ENCODE assay signal across 21 cellular contexts in the genomic region with DNA sequence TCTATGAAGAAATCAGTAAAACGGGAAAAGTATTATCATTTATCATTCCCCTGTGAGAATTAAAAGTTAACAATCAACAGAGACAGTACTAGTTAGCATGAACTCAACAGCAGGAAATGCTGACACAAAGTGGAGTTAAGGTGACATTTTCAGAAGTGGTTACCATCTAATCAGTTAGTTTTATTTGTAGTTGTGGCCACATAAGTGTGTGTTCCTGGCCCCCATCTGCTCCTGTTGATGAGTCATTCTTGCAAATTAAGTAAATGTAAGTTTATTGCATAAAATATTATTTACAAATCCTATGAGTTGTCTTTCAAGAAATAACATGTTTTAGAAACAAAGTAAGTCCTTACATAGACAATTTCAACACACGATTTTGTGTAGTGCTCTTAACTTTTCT. TPM values are rescaled to one million over a fixed set of nuclear protein-coding genes. Genes with fewer than 3 reads are reported as not detected.
DNase-seq lines count a peak whose midpoint lies in the region; ATAC-seq and TF ChIP-seq lines count a peak whose summit lies in the region.
"Had no signal": no experiment of that assay in that cellular context is flagged by ENCODE, and none has a peak within 500 bp of the region (broad histone marks: within the 10 kb centered on the region; RNA-seq: fewer than 3 reads in every experiment).

No MANE protein-coding gene starts in this region.

- no peaks in the 10 kb centered on the region for H3K36me3 ChIP-seq in SK-N-MC (ENCODE audit: insufficient read depth, low read length)

- H3K4me1 Mint-ChIP-seq in natural killer cell treated with Interleukin-12 subunit alpha and Interleukin-12 subunit beta and Interleukin-15 and Interleukin-18, amount 100 ng/mL, for 72 hours (ENCODE audit: low read depth in 2 of 2), result peaks cover 18 to 40% of the 10 kb centered on the region in 2 donors
- peaks cover 4% of the 10 kb centered on the region for H3K4me1 Mint-ChIP-seq in nephron progenitor cell
- H3K4me1 Mint-ChIP-seq: B cell, IgD-negative memory B cell had no signal

- no peaks in the 10 kb centered on the region for H3K27me3 Mint-ChIP-seq in natural killer cell treated with Interleukin-12 subunit alpha and Interleukin-12 subunit beta and Interleukin-15 and Interleukin-18, amount 100 ng/mL, for 72 hours
- H3K27me3 Mint-ChIP-seq in nephron progenitor cell (ENCODE audit: low read depth, poor library complexity), result peaks cover 4% of the 10 kb centered on the region
- H3K27me3 Mint-ChIP-seq: B cell; CD4-positive, alpha-beta T cell; IgD-negative memory B cell had no signal

- ATAC-seq in natural killer cell treated with Interleukin-12 subunit alpha and Interleukin-12 subunit beta and Interleukin-15 and Interleukin-18, amount 100 ng/mL, for 72 hours, result peak; percentile 64 to 67

- H3K4me3 Mint-ChIP-seq in natural killer cell treated with Interleukin-12 subunit alpha and Interleukin-12 subunit beta and Interleukin-15 and Interleukin-18, amount 100 ng/mL, for 72 hours, result no peak overlapping the region
- H3K4me3 Mint-ChIP-seq in nephron progenitor cell, result no peak overlapping the region
- H3K4me3 Mint-ChIP-seq: B cell; CD4-positive, alpha-beta T cell; IgD-negative memory B cell had no signal

- no peak overlapping the region for H3K4me3 ChIP-seq in SK-N-MC
- H3K4me3 ChIP-seq in fibroblast of mammary gland (ENCODE audit: control insufficient read depth, low read depth, low read length), result no peak overlapping the region
- H3K4me3 ChIP-seq: PC-9 had no signal

- H3K27ac Mint-ChIP-seq in natural killer cell treated with Interleukin-12 subunit alpha and Interleukin-12 subunit beta and Interleukin-15 and Interleukin-18, amount 100 ng/mL, for 72 hours, result no peak overlapping the region
- H3K27ac Mint-ChIP-seq in nephron progenitor cell, result no peak overlapping the region
- H3K27ac Mint-ChIP-seq: B cell; CD4-positive, alpha-beta T cell; IgD-negative memory B cell had no signal

- no peaks in the 10 kb centered on the region for H3K9me3 ChIP-seq in SK-N-MC (ENCODE audit: low read depth, low read length)

- peaks cover 7% of the 10 kb centered on the region for H3K9me3 Mint-ChIP-seq in natural killer cell treated with Interleukin-12 subunit alpha and Interleukin-12 subunit beta and Interleukin-15 and Interleukin-18, amount 100 ng/mL, for 72 hours
- H3K9me3 Mint-ChIP-seq in nephron progenitor cell, result peaks cover 21% of the 10 kb centered on the region

- peaks cover 4% of the 10 kb centered on the region for H3K36me3 Mint-ChIP-seq in natural killer cell treated with Interleukin-12 subunit alpha and Interleukin-12 subunit beta and Interleukin-15 and Interleukin-18, amount 100 ng/mL, for 72 hours
- no peaks in the 10 kb centered on the region for H3K36me3 Mint-ChIP-seq in nephron progenitor cell (ENCODE audit: low read depth)

- DNase-seq in DMS 273 (lab: John Stamatoyannopoulos, UW; ENCODE audit: unreplicated experiment) (peak; percentile 11), DMS 273 treated with DMSO at 0.1 percent for 48 hours (lab: John Stamatoyannopoulos, UW) (no peak), SK-N-MC (ENCODE audit: low read depth, low spot score) (no peak), fibroblast of mammary gland (ENCODE audit: low read depth) (peak; percentile 53), nephron progenitor cell (no peak), kidney glomerular epithelial cell (lab: John Stamatoyannopoulos, UW) (no peak)
- no peak for DNase-seq in natural killer cell treated with Interleukin-12 subunit alpha and Interleukin-12 subunit beta and Interleukin-15 and Interleukin-18, amount 100 ng/mL, for 72 hours (ENCODE audit: low spot score)
- no peak for DNase-seq in activated CD4-positive, alpha-beta T cell treated with anti-CD3 and anti-CD28 coated beads, Interleukin-2, amount 50 U/mL, for 4 hours
- DNase-seq: CD4-positive, alpha-beta T cell; DMS53; Karpas-422; NCI-H1417 treated with DMSO at 0.1 percent for 48 hours; NCI-H187 treated with DMSO at 0.1 percent for 48 hours; NCI-H345; NCI-H524 treated with DMSO at 0.1 percent for 48 hours; PC-9; SIG-M5 had no signal

- H3K27ac ChIP-seq in SK-N-MC, result peak overlapping the region; percentile 6; the same call in 1 of the 2 replicates
- H3K27ac ChIP-seq: 22Rv1, PC-9, RWPE1 had no signal

- TF ChIP-seq CTCF in fibroblast of mammary gland (conservative IDR thresholded peaks at IDR 0.05; ENCODE audit: control insufficient read depth, insufficient read depth, low read depth, low read length), result no peak
- no peak for TF ChIP-seq CTCF in nephron progenitor cell (IDR thresholded peaks at IDR 0.05)

- no peak overlapping the region for H3K9ac ChIP-seq in SK-N-MC (ENCODE audit: insufficient read length)

RNA-seq across cellular contexts. Expression of a gene that starts 8.9 kb away (rescaled TPM):
- 1 to 10 TPM; 1.0 to 5.5 TPM for total RNA-seq in natural killer cell treated with Interleukin-12 subunit alpha and Interleukin-12 subunit beta and Interleukin-15 and Interleukin-18, amount 100 ng/mL, for 72 hours
- total RNA-seq: B cell; CD4-positive, alpha-beta T cell had no signal

Comparison
In these comparisons a context has a peak if more than half of its experiments do, and no peak if none do; other contexts are left out.
1. DNase-seq: peak in DMS 273 (single experiment) and fibroblast of mammary gland (single experiment); none in DMS 273 treated with DMSO at 0.1 percent for 48 hours (single experiment), SK-N-MC (single experiment), natural killer cell treated with Interleukin-12 subunit alpha and Interleukin-12 subunit beta and Interleukin-15 and Interleukin-18, amount 100 ng/mL, for 72 hours (single experiment), nephron progenitor cell (single experiment), activated CD4-positive, alpha-beta T cell treated with anti-CD3 and anti-CD28 coated beads, Interleukin-2, amount 50 U/mL, for 4 hours (0 of 2) and kidney glomerular epithelial cell (single experiment).